ENCODE assay signal across 22 cellular contexts in genomic region chr7:37420931-37421330, GRCh38. TPM values are rescaled to one million over a fixed set of nuclear protein-coding genes. Genes with fewer than 3 reads are reported as not detected.
DNase-seq lines count a peak whose midpoint lies in the region; ATAC-seq and TF ChIP-seq lines count a peak whose summit lies in the region.
"Had no signal": no experiment of that assay in that cellular context is flagged by ENCODE, and none has a peak within 500 bp of the region (broad histone marks: within the 10 kb centered on the region; RNA-seq: fewer than 3 reads in every experiment).

No MANE protein-coding gene starts in this region.

- H3K4me1 ChIP-seq in hepatocyte (ENCODE audit: insufficient read depth): no peaks in the 10 kb centered on the region
- H3K4me1 ChIP-seq: uterus had no signal

- no peaks in the 10 kb centered on the region for H3K9me2 ChIP-seq in hepatocyte (replicated peaks; ENCODE audit: insufficient read depth)

- WGBS in hepatocyte (ENCODE audit: low lambda C conversion rate, missing lambda C conversion rate): 63% methylated on average over 2 of the region's 2 CpGs

- H3K27me3 ChIP-seq in hepatocyte: no peaks in the 10 kb centered on the region
- H3K27me3 ChIP-seq: ascending aorta, uterus had no signal

- H3K27me3 Mint-ChIP-seq in T-helper 17 cell: no peaks in the 10 kb centered on the region
- H3K27me3 Mint-ChIP-seq in stimulated activated naive B cell treated with anti-CD40 and anti-IgM and Interleukin-4, amounts not matched to agents 10 μg/mL and 1 μg/mL and 100 μg/mL, for 72 hours: no peaks in the 10 kb centered on the region

- peak overlapping the region; percentile 36 for H3K27ac ChIP-seq in hepatocyte
- H3K27ac ChIP-seq: ascending aorta, uterus had no signal

- peak overlapping the region; percentile 91 for H3K27ac Mint-ChIP-seq in T-helper 17 cell
- H3K27ac Mint-ChIP-seq in stimulated activated naive B cell treated with anti-CD40 and anti-IgM and Interleukin-4, amounts not matched to agents 10 μg/mL and 1 μg/mL and 100 μg/mL, for 72 hours: peak overlapping the region; percentile 28

- no peak overlapping the region for H3K4me3 Mint-ChIP-seq in T-helper 17 cell
- H3K4me3 Mint-ChIP-seq in stimulated activated naive B cell treated with anti-CD40 and anti-IgM and Interleukin-4, amounts not matched to agents 10 μg/mL and 1 μg/mL and 100 μg/mL, for 72 hours: no peak overlapping the region

- no peaks in the 10 kb centered on the region for H3K9me3 Mint-ChIP-seq in stimulated activated naive B cell treated with anti-CD40 and anti-IgM and Interleukin-4, amounts not matched to agents 10 μg/mL and 1 μg/mL and 100 μg/mL, for 72 hours

- H3K36me3 Mint-ChIP-seq in T-helper 17 cell (ENCODE audit: low read depth): peaks cover 2% of the 10 kb centered on the region
- peaks cover 1 to 8% of the 10 kb centered on the region in 2 donors for H3K36me3 Mint-ChIP-seq in stimulated activated naive B cell treated with anti-CD40 and anti-IgM and Interleukin-4, amounts not matched to agents 10 μg/mL and 1 μg/mL and 100 μg/mL, for 72 hours

- peaks cover 5% of the 10 kb centered on the region for H3K79me2 ChIP-seq in hepatocyte

- ATAC-seq in T-helper 17 cell (no peak), HG03175 (IDR thresholded peaks at IDR 0.05; ENCODE audit: unreplicated experiment) (no peak), HG02678 (IDR thresholded peaks at IDR 0.05; ENCODE audit: unreplicated experiment) (no peak)
- ATAC-seq in stimulated activated naive B cell treated with anti-CD40 and anti-IgM and Interleukin-4, amounts not matched to agents 10 μg/mL and 1 μg/mL and 100 μg/mL, for 72 hours (replicated peaks): no peak
- ATAC-seq: stimulated activated naive CD8-positive, alpha-beta T cell treated with anti-CD3 and anti-CD28 coated beads, Interleukin-15, Interleukin-2, amounts not matched to agents 100 U/mL and 50 U/mL, for 24 hours had no signal

- H4K20me1 ChIP-seq in hepatocyte (ENCODE audit: insufficient read depth, poor library complexity, severe bottlenecking): no peaks in the 10 kb centered on the region

- H3K9me3 ChIP-seq in T-helper 17 cell (ENCODE audit: control insufficient read depth, low read length, poor library complexity, severe bottlenecking): no peaks in the 10 kb centered on the region
- H3K9me3 ChIP-seq in hepatocyte (ENCODE audit: low read depth): no peaks in the 10 kb centered on the region
- H3K9me3 ChIP-seq: ascending aorta, uterus had no signal

- H3K4me2 ChIP-seq in hepatocyte: no peak overlapping the region

- peaks cover 34% of the 10 kb centered on the region for H3K4me1 Mint-ChIP-seq in T-helper 17 cell
- H3K4me1 Mint-ChIP-seq in stimulated activated naive B cell treated with anti-CD40 and anti-IgM and Interleukin-4, amounts not matched to agents 10 μg/mL and 1 μg/mL and 100 μg/mL, for 72 hours: peaks cover 40 to 63% of the 10 kb centered on the region in 2 donors

- TF ChIP-seq CTCF in hepatocyte (IDR thresholded peaks at IDR 0.05; ENCODE audit: poor library complexity): no peak

- no peak overlapping the region for H3K4me3 ChIP-seq in hepatocyte
- H3K4me3 ChIP-seq: ascending aorta, uterus had no signal

- in situ Hi-C loops in KBM-7 (cut with MboI; ENCODE audit: low pct_unique_long_range_greater_than_20kb, low sequenced_read_pairs): no loop called here

- DNase-seq in GF-D8 (lab: John Stamatoyannopoulos, UW): peak; percentile 59
- no peak for DNase-seq in T-helper 17 cell
- no peak for DNase-seq in hepatocyte (ENCODE audit: low spot score)
- DNase-seq in stimulated activated naive B cell treated with anti-CD40 and anti-IgM and Interleukin-4, amounts not matched to agents 10 μg/mL and 1 μg/mL and 100 μg/mL, for 72 hours: no peak
- DNase-seq in activated CD4-positive, alpha-beta T cell treated with anti-CD3 and anti-CD28 coated beads, Interleukin-2, amount 50 U/mL, for 4 hours: no peak
- no peak for DNase-seq in KBM-7
- DNase-seq: activated CD4-positive, alpha-beta T cell treated with anti-CD3 and anti-CD28 coated beads, Interleukin-2, amount 50 U/mL, for 1 hour; activated naive CD4-positive, alpha-beta T cell; activated T-cell treated with anti-CD3 and anti-CD28 coated beads for 4 hours; cerebellar nuclear complex; COR-L47; EL; kidney glomerular epithelial cell; NCI-H1417 treated with DMSO at 0.1 percent for 48 hours; right cardiac atrium; stimulated activated naive CD8-positive, alpha-beta T cell treated with anti-CD3 and anti-CD28 coated beads, Interleukin-15, Interleukin-2, amounts not matched to agents 100 U/mL and 50 U/mL, for 24 hours; SW 1271; uterus had no signal

- no peak overlapping the region for H2AFZ ChIP-seq in hepatocyte

- H3K36me3 ChIP-seq in hepatocyte (replicated peaks; ENCODE audit: insufficient read depth, low read depth): no peaks in the 10 kb centered on the region
- H3K36me3 ChIP-seq: ascending aorta, uterus had no signal

RNA-seq across cellular contexts. Expression of gene ELMO1, which starts 27.7 kb away (rescaled TPM):
- total RNA-seq in T-helper 17 cell (100 to 1,000 TPM; 160 to 169 TPM), hepatocyte (15.3 and 28.7 TPM in 2 replicates)
- polyA plus RNA-seq in hepatocyte: 19.7 and 26.0 TPM in 2 replicates
- total RNA-seq: LHCN-M2 had no signal
